10 cellular contexts compared by ENCODE assay signal in genomic region chr7:92644406-92645113, GRCh38. TPM values are rescaled to one million over a fixed set of nuclear protein-coding genes. Genes with fewer than 3 reads are reported as not detected.
DNase-seq lines count a peak whose midpoint lies in the region; ATAC-seq and TF ChIP-seq lines count a peak whose summit lies in the region.
"Had no signal": no experiment of that assay in that cellular context is flagged by ENCODE, and none has a peak within 500 bp of the region (broad histone marks: within the 10 kb centered on the region; RNA-seq: fewer than 3 reads in every experiment).

No MANE protein-coding gene starts in this region.

- H4K20me1 ChIP-seq in Loucy (ENCODE audit: insufficient read depth, low read length, poor library complexity, severe bottlenecking) = peaks cover 25% of the 10 kb centered on the region
- peaks cover 3% of the 10 kb centered on the region for H4K20me1 ChIP-seq in osteoblast (ENCODE audit: insufficient read depth, low read length)

- H3K4me1 ChIP-seq in Loucy (ENCODE audit: insufficient read depth, low read length, poor library complexity, severe bottlenecking) = peaks cover 85% of the 10 kb centered on the region
- H3K4me1 ChIP-seq in osteoblast (ENCODE audit: insufficient read depth, low read length) = peaks cover 46% of the 10 kb centered on the region

- peak overlapping the region; percentile 7 for H3K4me2 ChIP-seq in Loucy (ENCODE audit: low read depth, low read length, poor library complexity, severe bottlenecking)
- H3K4me2 ChIP-seq in osteoblast (ENCODE audit: insufficient read depth, low read length) = no peak overlapping the region

- peak overlapping the region; percentile 45 for H3K27ac Mint-ChIP-seq in activated CD4-positive, alpha-beta memory T cell treated with anti-CD3 and anti-CD28 coated beads, Interleukin-2, amount 10 ng/mL, durations not matched to agents 7 days and 5 days

- peak overlapping the region; percentile 55 for H3K27ac ChIP-seq in osteoblast (ENCODE audit: low read depth, low read length)
- H3K27ac ChIP-seq: ovary had no signal

- H3K4me1 Mint-ChIP-seq in activated CD4-positive, alpha-beta memory T cell treated with anti-CD3 and anti-CD28 coated beads, Interleukin-2, amount 10 ng/mL, durations not matched to agents 7 days and 5 days = peaks cover 91% of the 10 kb centered on the region

- POLR2A ChIA-PET in activated CD4-positive, alpha-beta memory T cell treated with anti-CD3 and anti-CD28 coated beads, Interleukin-2, amount 10 ng/mL, durations not matched to agents 7 days and 5 days (lab: Charles Lee) = interaction anchor here (1.1 to 3.5 kb wide), 7 partner anchors 8 to 188 kb away, joined by 4 to 17 read pairs (median 7); no protein-coding TSS in a partner anchor

- ATAC-seq in HG03196 (IDR thresholded peaks at IDR 0.05; ENCODE audit: unreplicated experiment) (no peak), HG02642 (IDR thresholded peaks at IDR 0.05; ENCODE audit: poor library complexity, unreplicated experiment) (no peak)

- H3K4me3 ChIP-seq in Loucy (ENCODE audit: low read length, poor library complexity, severe bottlenecking) (no peak overlapping the region), fibroblast of pulmonary artery (replicated peaks; ENCODE audit: low read depth, low read length) (no peak overlapping the region), osteoblast (ENCODE audit: insufficient read depth, low read length) (no peak overlapping the region)
- H3K4me3 ChIP-seq: ovary had no signal

- DNase-seq in activated CD4-positive, alpha-beta memory T cell treated with anti-CD3 and anti-CD28 coated beads, Interleukin-2, amount 10 ng/mL, durations not matched to agents 7 days and 5 days = no peak
- DNase-seq in fibroblast of pulmonary artery (ENCODE audit: low read depth) = peak; percentile 63
- DNase-seq in osteoblast (ENCODE audit: insufficient read length, low spot score, missing footprints) = no peak
- DNase-seq in NCI-H2227 treated with DMSO at 0.1 percent for 48 hours (lab: John Stamatoyannopoulos, UW) = no peak
- DNase-seq in hepatic stellate cell (ENCODE audit: low spot score) = no peak
- DNase-seq: NCI-H1048, ovary had no signal

- H3K79me2 ChIP-seq in Loucy (ENCODE audit: insufficient read depth, low read length) (peaks cover 93% of the 10 kb centered on the region), osteoblast (ENCODE audit: insufficient read depth, low read length) (peaks cover 48% of the 10 kb centered on the region)

- H3K27me3 ChIP-seq in Loucy (ENCODE audit: insufficient read depth, low read length, poor library complexity, severe bottlenecking) (no peaks in the 10 kb centered on the region), osteoblast (ENCODE audit: insufficient read depth, low read length) (no peaks in the 10 kb centered on the region)
- H3K27me3 ChIP-seq: ovary had no signal

- peaks cover 76% of the 10 kb centered on the region for H3K36me3 ChIP-seq in Loucy (ENCODE audit: insufficient read depth, low read length)
- H3K36me3 ChIP-seq in osteoblast (ENCODE audit: insufficient read depth, low read length) = no peaks in the 10 kb centered on the region
- H3K36me3 ChIP-seq: ovary had no signal

- TF ChIP-seq CTCF in Loucy (conservative IDR thresholded peaks at IDR 0.05; ENCODE audit: low read length) (no peak), fibroblast of pulmonary artery (IDR thresholded peaks at IDR 0.05; ENCODE audit: low read length, missing control alignments) (no peak), osteoblast (IDR thresholded peaks at IDR 0.05; ENCODE audit: extremely low read depth, low read depth, low read length) (no peak)

- H3K4me3 Mint-ChIP-seq in activated CD4-positive, alpha-beta memory T cell treated with anti-CD3 and anti-CD28 coated beads, Interleukin-2, amount 10 ng/mL, durations not matched to agents 7 days and 5 days = no peak overlapping the region

- H3K9me2 ChIP-seq in Loucy (replicated peaks; ENCODE audit: low read depth, low read length) = no peaks in the 10 kb centered on the region

- H2AFZ ChIP-seq in Loucy (ENCODE audit: low read length) = no peak overlapping the region
- H2AFZ ChIP-seq in osteoblast (ENCODE audit: low read length) = no peak overlapping the region

- no peaks in the 10 kb centered on the region for H3K27me3 Mint-ChIP-seq in activated CD4-positive, alpha-beta memory T cell treated with anti-CD3 and anti-CD28 coated beads, Interleukin-2, amount 10 ng/mL, durations not matched to agents 7 days and 5 days

- peak overlapping the region; percentile 38 for H3K9ac ChIP-seq in Loucy (ENCODE audit: low read depth, low read length, poor library complexity, severe bottlenecking)

- H3K9me3 ChIP-seq in Loucy (ENCODE audit: insufficient read depth, low read depth, low read length) (no peaks in the 10 kb centered on the region), osteoblast (ENCODE audit: low read depth, low read length) (no peaks in the 10 kb centered on the region)
- H3K9me3 ChIP-seq: ovary had no signal

- CTCF ChIA-PET in activated CD4-positive, alpha-beta memory T cell treated with anti-CD3 and anti-CD28 coated beads, Interleukin-2, amount 10 ng/mL, durations not matched to agents 7 days and 5 days (lab: Charles Lee) = interaction anchor here (1.0 kb wide), 1 partner anchor 12 kb away, joined by 3 read pairs; no protein-coding TSS in a partner anchor

- H3K9me3 Mint-ChIP-seq in activated CD4-positive, alpha-beta memory T cell treated with anti-CD3 and anti-CD28 coated beads, Interleukin-2, amount 10 ng/mL, durations not matched to agents 7 days and 5 days = no peaks in the 10 kb centered on the region

- peaks cover 16% of the 10 kb centered on the region; the same call in 1 of the 2 replicates for H3F3A ChIP-seq in Loucy (ENCODE audit: low read depth)

- peaks cover 33% of the 10 kb centered on the region for H3K36me3 Mint-ChIP-seq in activated CD4-positive, alpha-beta memory T cell treated with anti-CD3 and anti-CD28 coated beads, Interleukin-2, amount 10 ng/mL, durations not matched to agents 7 days and 5 days (ENCODE audit: low read depth)

RNA-seq across cellular contexts. Expression of gene FAM133B, which starts 54.4 kb away (rescaled TPM):
- 10 to 100 TPM; 23.4 to 25.5 TPM for total RNA-seq in activated CD4-positive, alpha-beta memory T cell treated with anti-CD3 and anti-CD28 coated beads, Interleukin-2, amount 10 ng/mL, durations not matched to agents 7 days and 5 days
- 17.1 and 17.4 TPM in 2 replicates for total RNA-seq in osteoblast
